ENCODE assay signal across 23 cellular contexts in the genomic region with DNA sequence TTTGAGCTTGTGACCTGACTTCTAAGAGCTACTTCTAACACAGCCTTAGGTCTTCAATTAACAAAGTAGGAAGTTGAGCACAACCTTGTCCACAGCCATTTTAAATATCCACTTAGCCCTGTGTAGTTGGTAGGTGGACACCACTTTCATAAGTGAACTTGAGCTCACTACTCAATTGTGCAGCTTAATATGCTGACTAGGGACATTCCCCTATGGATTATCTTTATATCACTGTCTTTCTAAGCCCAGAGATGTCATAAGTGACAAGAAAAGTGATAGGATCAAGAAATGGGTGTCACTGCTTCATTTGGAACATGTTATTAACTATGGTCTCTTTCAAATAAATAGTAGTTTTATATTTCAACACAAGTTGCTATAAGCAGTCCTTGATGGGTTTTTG. TPM values are rescaled to one million over a fixed set of nuclear protein-coding genes. Genes with fewer than 3 reads are reported as not detected.
A peak's percentile ranks its signal among the peaks of the same experiment; 100 is the strongest.
DNase-seq lines count a peak whose midpoint lies in the region; ATAC-seq and TF ChIP-seq lines count a peak whose summit lies in the region.
"Had no signal": no experiment of that assay in that cellular context is flagged by ENCODE, and none has a peak within 500 bp of the region (broad histone marks: within the 10 kb centered on the region; RNA-seq: fewer than 3 reads in every experiment).

No MANE protein-coding gene starts in this region.

- H3K36me3 ChIP-seq in HEK293 (ENCODE audit: control insufficient read depth in 2 of 2, insufficient read depth in 1 of 2, low read length in 2 of 2), result peaks cover 26 to 56% of the 10 kb centered on the region in 2 experiments; a peak in 2 of 3 replicates

- CTCF ChIA-PET in HEK293 (lab: Yijun Ruan, JAX), result interaction anchor here (1.6 to 1.8 kb wide), 2 partner anchors 91 to 226 kb away, joined by 3 to 7 read pairs; no protein-coding TSS in a partner anchor
- CTCF ChIA-PET in activated CD8-positive, alpha-beta T cell treated with anti-CD3 and anti-CD28 coated beads for 36 hours (lab: Charles Lee), result interaction anchor here (0.8 to 3.2 kb wide), 10 partner anchors 9 to 226 kb away, joined by 3 to 25 read pairs (median 5); a partner anchor contains a TSS

- POLR2A ChIA-PET in HEK293 (lab: Yijun Ruan, JAX), result interaction anchor here (1.3 kb wide), 1 partner anchor 38 kb away, joined by 7 read pairs; a partner anchor contains a TSS
- POLR2A ChIA-PET in activated CD8-positive, alpha-beta T cell treated with anti-CD3 and anti-CD28 coated beads for 36 hours (lab: Charles Lee), result interaction anchor here (0.6 to 4.3 kb wide), 6 partner anchors 9 to 133 kb away, joined by 3 to 32 read pairs (median 3); a partner anchor contains a TSS
- POLR2A ChIA-PET in naive thymus-derived CD8-positive, alpha-beta T cell (lab: Charles Lee), result interaction anchor here (0.8 to 4.3 kb wide), 3 partner anchors 38 to 393 kb away, joined by 3 to 43 read pairs (median 3); a partner anchor contains a TSS

- no peak for ATAC-seq in activated T-cell treated with anti-CD3 and anti-CD28 coated beads, Interleukin-2, amount 50 U/mL, for 72 hours (replicated peaks in 1 of 2)
- no peak for ATAC-seq in activated CD8-positive, alpha-beta T cell treated with anti-CD3 and anti-CD28 coated beads for 36 hours
- ATAC-seq in naive thymus-derived CD8-positive, alpha-beta T cell, result no peak
- ATAC-seq in GM21528 (IDR thresholded peaks at IDR 0.05; ENCODE audit: low FRiP score, unreplicated experiment), result no peak
- ATAC-seq: left lobe of liver had no signal

- peak overlapping the region; percentile 100 for H3K27ac Mint-ChIP-seq in activated T-cell treated with anti-CD3 and anti-CD28 coated beads, Interleukin-2, amount 50 U/mL, for 72 hours
- peak overlapping the region; percentile 99 for H3K27ac Mint-ChIP-seq in activated CD8-positive, alpha-beta T cell treated with anti-CD3 and anti-CD28 coated beads for 36 hours
- peak overlapping the region; percentile 99 to 100 (median 100) for H3K27ac Mint-ChIP-seq in naive thymus-derived CD8-positive, alpha-beta T cell

- no peaks in the 10 kb centered on the region for H3K9me3 ChIP-seq in HEK293 (ENCODE audit: control insufficient read depth, insufficient read depth, low read depth, low read length)
- H3K9me3 ChIP-seq: testis had no signal

- H3K4me1 Mint-ChIP-seq in activated T-cell treated with anti-CD3 and anti-CD28 coated beads, Interleukin-2, amount 50 U/mL, for 72 hours (ENCODE audit: low read depth), result peaks cover 60% of the 10 kb centered on the region
- H3K4me1 Mint-ChIP-seq in activated CD8-positive, alpha-beta T cell treated with anti-CD3 and anti-CD28 coated beads for 36 hours (ENCODE audit: low read depth), result peaks cover 40% of the 10 kb centered on the region
- peaks cover 21 to 49% (median 40%) of the 10 kb centered on the region in 4 donors for H3K4me1 Mint-ChIP-seq in naive thymus-derived CD8-positive, alpha-beta T cell

- H3K36me3 Mint-ChIP-seq in activated T-cell treated with anti-CD3 and anti-CD28 coated beads, Interleukin-2, amount 50 U/mL, for 72 hours (ENCODE audit: insufficient read depth in 2 of 2), result peaks cover 2 to 29% of the 10 kb centered on the region in 2 donors
- H3K36me3 Mint-ChIP-seq in activated CD8-positive, alpha-beta T cell treated with anti-CD3 and anti-CD28 coated beads for 36 hours (ENCODE audit: low read depth), result peaks cover 35% of the 10 kb centered on the region
- peaks cover 0 to 51% (median 12%) of the 10 kb centered on the region in 3 donors for H3K36me3 Mint-ChIP-seq in naive thymus-derived CD8-positive, alpha-beta T cell

- intact Hi-C loops in activated CD8-positive, alpha-beta T cell treated with anti-CD3 and anti-CD28 coated beads for 36 hours (cut with micrococcal nuclease), result no loop called here

- H3K9me3 Mint-ChIP-seq in activated T-cell treated with anti-CD3 and anti-CD28 coated beads, Interleukin-2, amount 50 U/mL, for 72 hours, result no peaks in the 10 kb centered on the region
- H3K9me3 Mint-ChIP-seq in activated CD8-positive, alpha-beta T cell treated with anti-CD3 and anti-CD28 coated beads for 36 hours, result no peaks in the 10 kb centered on the region
- no peaks in the 10 kb centered on the region for H3K9me3 Mint-ChIP-seq in naive thymus-derived CD8-positive, alpha-beta T cell

- H3K4me3 ChIP-seq in HEK293 (ENCODE audit: low read depth, low read length), result no peak overlapping the region
- H3K4me3 ChIP-seq: testis had no signal

- DNase-seq in activated T-cell treated with anti-CD3 and anti-CD28 coated beads, Interleukin-2, amount 50 U/mL, for 72 hours, result no peak
- no peak for DNase-seq in activated T-cell treated with anti-CD3 and anti-CD28 coated beads, Interleukin-2, amount 50 U/mL, for 1 hour
- no peak for DNase-seq in activated CD8-positive, alpha-beta T cell treated with anti-CD3 and anti-CD28 coated beads for 36 hours
- DNase-seq in naive thymus-derived CD8-positive, alpha-beta T cell, result no peak
- DNase-seq in NCI-H1417 treated with DMSO at 0.1 percent for 48 hours (lab: John Stamatoyannopoulos, UW) (no peak), germinal center (ENCODE audit: low spot score) (no peak)
- DNase-seq: activated CD4-positive, alpha-beta T cell treated with anti-CD3 and anti-CD28 coated beads, Interleukin-2, amount 50 U/mL, for 1 hour; DND-41; effector CD8-positive, alpha-beta T cell; midbrain; NCI-H187 treated with DMSO at 0.1 percent for 48 hours; NCI-H446; NK-92 treated with Interleukin-12 subunit alpha and Interleukin-12 subunit beta, amount 100 ng/mL, for 24 hours; retina; stimulated activated CD4-positive, alpha-beta T cell treated with anti-CD3 and anti-CD28 coated beads, Interleukin-12 subunit alpha, Interleukin-12 subunit beta, amount 100 ng/mL, for 4 hours; testis had no signal

- H3K4me3 Mint-ChIP-seq in activated T-cell treated with anti-CD3 and anti-CD28 coated beads, Interleukin-2, amount 50 U/mL, for 72 hours, result no peak overlapping the region
- H3K4me3 Mint-ChIP-seq in activated CD8-positive, alpha-beta T cell treated with anti-CD3 and anti-CD28 coated beads for 36 hours, result no peak overlapping the region
- H3K4me3 Mint-ChIP-seq in naive thymus-derived CD8-positive, alpha-beta T cell, result no peak overlapping the region

- H3K27ac ChIP-seq in HEK293 (ENCODE audit: extremely low read depth, low read depth, low read length), result no peak overlapping the region
- H3K27ac ChIP-seq: HL-60, testis had no signal

- TF ChIP-seq CTCF in HEK293 (tag by site-specific recombination; IDR thresholded peaks at IDR 0.05), result no peak
- no peak for TF ChIP-seq CTCF in activated CD8-positive, alpha-beta T cell treated with anti-CD3 and anti-CD28 coated beads for 36 hours (IDR thresholded peaks at IDR 0.05)

- H3K4me1 ChIP-seq in HEK293 (ENCODE audit: control insufficient read depth, insufficient read depth, low read length), result no peaks in the 10 kb centered on the region
- H3K4me1 ChIP-seq: testis had no signal

- no peaks in the 10 kb centered on the region for H3K27me3 Mint-ChIP-seq in activated T-cell treated with anti-CD3 and anti-CD28 coated beads, Interleukin-2, amount 50 U/mL, for 72 hours (ENCODE audit: low read depth)
- H3K27me3 Mint-ChIP-seq in activated CD8-positive, alpha-beta T cell treated with anti-CD3 and anti-CD28 coated beads for 36 hours, result no peaks in the 10 kb centered on the region
- H3K27me3 Mint-ChIP-seq in naive thymus-derived CD8-positive, alpha-beta T cell, result no peaks in the 10 kb centered on the region

TF ChIP-seq in HEK293, 187 proteins besides CTCF, POLR2A, EP300 and RAD21 (continues in another document):
- peak; percentile 77 for TF ChIP-seq SP7 (tag by site-specific recombination; IDR thresholded peaks at IDR 0.05)
- TF ChIP-seq, protein P1, sequence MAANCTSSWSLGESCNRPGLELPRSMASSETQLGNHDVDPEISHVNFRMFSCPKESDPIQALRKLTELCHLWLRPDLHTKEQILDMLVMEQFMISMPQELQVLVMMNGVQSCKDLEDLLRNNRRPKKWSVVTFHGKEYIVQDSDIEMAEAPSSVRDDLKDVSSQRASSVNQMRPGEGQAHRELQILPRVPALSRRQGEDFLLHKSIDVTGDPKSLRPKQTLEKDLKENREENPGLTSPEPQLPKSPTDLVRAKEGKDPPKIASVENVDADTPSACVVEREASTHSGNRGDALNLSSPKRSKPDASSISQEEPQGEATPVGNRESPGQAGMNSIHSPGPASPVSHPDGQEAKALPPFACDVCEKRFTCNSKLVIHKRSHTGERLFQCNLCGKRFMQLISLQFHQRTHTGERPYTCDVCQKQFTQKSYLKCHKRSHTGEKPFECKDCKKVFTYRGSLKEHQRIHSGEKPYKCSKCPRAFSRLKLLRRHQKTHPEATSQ (tag by site-specific recombination; IDR thresholded peaks at IDR 0.05), result no peak

RNA-seq across cellular contexts. Expression of a gene that starts 4.0 kb away (rescaled TPM):
- 100 to 1,000 TPM; 176 to 225 TPM for total RNA-seq in activated T-cell treated with anti-CD3 and anti-CD28 coated beads, Interleukin-2, amount 50 U/mL, for 72 hours
- 100 to 1,000 TPM; 237 to 249 TPM for total RNA-seq in activated CD8-positive, alpha-beta T cell treated with anti-CD3 and anti-CD28 coated beads for 36 hours
- 100 to 1,000 TPM; 145 to 172 TPM for total RNA-seq in naive thymus-derived CD8-positive, alpha-beta T cell
- polyA plus RNA-seq in naive thymus-derived CD8-positive, alpha-beta T cell, result 100 to 1,000 TPM; 649 to 923 (median 790) TPM

RNA-seq across cellular contexts. Expression of a gene that starts 38.0 kb away (rescaled TPM):
- 10 to 100 TPM; 45.6 to 46.0 TPM for total RNA-seq in activated T-cell treated with anti-CD3 and anti-CD28 coated beads, Interleukin-2, amount 50 U/mL, for 72 hours
- total RNA-seq in activated CD8-positive, alpha-beta T cell treated with anti-CD3 and anti-CD28 coated beads for 36 hours, result 10 to 100 TPM; 40.2 to 40.5 TPM
- total RNA-seq in naive thymus-derived CD8-positive, alpha-beta T cell, result 10 to 100 TPM; 48.7 to 52.8 TPM
- 10 to 100 TPM; 20.7 to 31.0 (median 24.3) TPM for polyA plus RNA-seq in naive thymus-derived CD8-positive, alpha-beta T cell

RNA-seq across cellular contexts. Expression of a gene that starts 38.8 kb away (rescaled TPM):
- total RNA-seq in activated T-cell treated with anti-CD3 and anti-CD28 coated beads, Interleukin-2, amount 50 U/mL, for 72 hours, result 100 to 1,000 TPM; 106 to 124 TPM
- 10 to 100 TPM; 68.8 to 75.0 TPM for total RNA-seq in activated CD8-positive, alpha-beta T cell treated with anti-CD3 and anti-CD28 coated beads for 36 hours
- total RNA-seq in naive thymus-derived CD8-positive, alpha-beta T cell, result 100 to 1,000 TPM; 149 to 161 TPM
- polyA plus RNA-seq in naive thymus-derived CD8-positive, alpha-beta T cell, result 10 to 100 TPM; 16.9 to 30.5 (median 19.5) TPM

RNA-seq across cellular contexts. Expression of a gene that starts 53.3 kb away (rescaled TPM):
- total RNA-seq in activated T-cell treated with anti-CD3 and anti-CD28 coated beads, Interleukin-2, amount 50 U/mL, for 72 hours, result 100 to 1,000 TPM; 125 to 128 TPM
- total RNA-seq in activated CD8-positive, alpha-beta T cell treated with anti-CD3 and anti-CD28 coated beads for 36 hours, result 100 to 1,000 TPM; 116 to 118 TPM
- 100 to 1,000 TPM; 202 to 209 TPM for total RNA-seq in naive thymus-derived CD8-positive, alpha-beta T cell
- polyA plus RNA-seq in naive thymus-derived CD8-positive, alpha-beta T cell, result 100 to 1,000 TPM; 397 to 400 (median 397) TPM
- total RNA-seq: astrocyte, cerebellum, RPMI7951 had no signal

RNA-seq across cellular contexts. Expression of a gene that starts 54.9 kb away (rescaled TPM):
- 100 to 1,000 TPM; 245 to 250 TPM for total RNA-seq in activated T-cell treated with anti-CD3 and anti-CD28 coated beads, Interleukin-2, amount 50 U/mL, for 72 hours
- total RNA-seq in activated CD8-positive, alpha-beta T cell treated with anti-CD3 and anti-CD28 coated beads for 36 hours, result 100 to 1,000 TPM; 316 to 325 TPM
- 100 to 1,000 TPM; 355 to 362 TPM for total RNA-seq in naive thymus-derived CD8-positive, alpha-beta T cell
- polyA plus RNA-seq in naive thymus-derived CD8-positive, alpha-beta T cell, result 1,000 to 10,000 TPM; 1,161 to 1,259 (median 1,215) TPM
- total RNA-seq: RPMI7951 had no signal
